Comparison of ENCODE assay signal across 1 cellular context in genomic region chr7:98368721-98369120, GRCh38.
TF ChIP-seq lines count a peak whose summit lies in the region.

No MANE protein-coding gene starts in this region.

TF ChIP-seq in WTC11, 78 proteins besides CTCF, POLR2A, EP300 and RAD21 (continued from another document):
- TF ChIP-seq ZNF138 (CRISPR knock-in tag; conservative IDR thresholded peaks at IDR 0.05) (no peak), HMGA2 (CRISPR knock-in tag; IDR thresholded peaks at IDR 0.05) (no peak), ATF2 (CRISPR knock-in tag; IDR thresholded peaks at IDR 0.05; ENCODE audit: borderline replicate concordance, low read depth) (no peak), ZBTB21 (CRISPR knock-in tag; IDR thresholded peaks at IDR 0.05; ENCODE audit: borderline replicate concordance) (no peak), PRRX2 (CRISPR knock-in tag; IDR thresholded peaks at IDR 0.05) (no peak), OVOL2 (CRISPR knock-in tag; IDR thresholded peaks at IDR 0.05; ENCODE audit: borderline replicate concordance) (no peak), E2F1 (CRISPR knock-in tag; IDR thresholded peaks at IDR 0.05) (no peak), ZNF281 (CRISPR knock-in tag; IDR thresholded peaks at IDR 0.05) (no peak)
